ENCODE assay signal across 1 cellular context in the genomic region with DNA sequence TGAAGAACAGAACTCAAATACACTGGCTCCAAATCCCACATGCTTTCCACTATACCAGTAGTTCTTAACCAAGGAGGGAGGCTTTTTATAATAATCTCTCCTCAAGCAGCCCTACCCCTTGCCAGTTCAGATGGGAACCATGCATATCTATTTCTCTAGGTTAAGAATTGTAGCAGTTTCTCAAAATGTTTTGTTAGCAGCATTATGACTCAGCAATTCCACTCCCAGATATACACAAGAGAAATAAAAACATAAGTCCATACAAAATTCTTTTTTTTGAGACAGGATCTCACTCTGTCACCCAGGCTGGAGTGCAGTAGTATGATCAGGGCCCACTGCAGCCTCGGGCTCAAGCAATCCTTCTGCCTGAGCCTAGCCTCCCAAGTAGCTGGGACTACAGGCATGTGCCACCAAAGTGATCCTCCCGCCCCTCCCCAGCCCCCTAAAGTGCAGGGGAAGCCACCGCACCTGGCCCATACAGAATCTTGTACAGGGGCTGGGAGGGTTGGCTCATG.
TF ChIP-seq lines count a peak whose summit lies in the region.

No MANE protein-coding gene starts in this region.

TF ChIP-seq in K562, 482 proteins besides CTCF, POLR2A, EP300 and RAD21 (continued from another document and continues in another):
- TF ChIP-seq PTTG1 (tag; IDR thresholded peaks at IDR 0.05; ENCODE audit: low read depth): no peak
- TF ChIP-seq XRCC5 (IDR thresholded peaks at IDR 0.05; ENCODE audit: low read depth, low read length): no peak
- TF ChIP-seq, protein P1, sequence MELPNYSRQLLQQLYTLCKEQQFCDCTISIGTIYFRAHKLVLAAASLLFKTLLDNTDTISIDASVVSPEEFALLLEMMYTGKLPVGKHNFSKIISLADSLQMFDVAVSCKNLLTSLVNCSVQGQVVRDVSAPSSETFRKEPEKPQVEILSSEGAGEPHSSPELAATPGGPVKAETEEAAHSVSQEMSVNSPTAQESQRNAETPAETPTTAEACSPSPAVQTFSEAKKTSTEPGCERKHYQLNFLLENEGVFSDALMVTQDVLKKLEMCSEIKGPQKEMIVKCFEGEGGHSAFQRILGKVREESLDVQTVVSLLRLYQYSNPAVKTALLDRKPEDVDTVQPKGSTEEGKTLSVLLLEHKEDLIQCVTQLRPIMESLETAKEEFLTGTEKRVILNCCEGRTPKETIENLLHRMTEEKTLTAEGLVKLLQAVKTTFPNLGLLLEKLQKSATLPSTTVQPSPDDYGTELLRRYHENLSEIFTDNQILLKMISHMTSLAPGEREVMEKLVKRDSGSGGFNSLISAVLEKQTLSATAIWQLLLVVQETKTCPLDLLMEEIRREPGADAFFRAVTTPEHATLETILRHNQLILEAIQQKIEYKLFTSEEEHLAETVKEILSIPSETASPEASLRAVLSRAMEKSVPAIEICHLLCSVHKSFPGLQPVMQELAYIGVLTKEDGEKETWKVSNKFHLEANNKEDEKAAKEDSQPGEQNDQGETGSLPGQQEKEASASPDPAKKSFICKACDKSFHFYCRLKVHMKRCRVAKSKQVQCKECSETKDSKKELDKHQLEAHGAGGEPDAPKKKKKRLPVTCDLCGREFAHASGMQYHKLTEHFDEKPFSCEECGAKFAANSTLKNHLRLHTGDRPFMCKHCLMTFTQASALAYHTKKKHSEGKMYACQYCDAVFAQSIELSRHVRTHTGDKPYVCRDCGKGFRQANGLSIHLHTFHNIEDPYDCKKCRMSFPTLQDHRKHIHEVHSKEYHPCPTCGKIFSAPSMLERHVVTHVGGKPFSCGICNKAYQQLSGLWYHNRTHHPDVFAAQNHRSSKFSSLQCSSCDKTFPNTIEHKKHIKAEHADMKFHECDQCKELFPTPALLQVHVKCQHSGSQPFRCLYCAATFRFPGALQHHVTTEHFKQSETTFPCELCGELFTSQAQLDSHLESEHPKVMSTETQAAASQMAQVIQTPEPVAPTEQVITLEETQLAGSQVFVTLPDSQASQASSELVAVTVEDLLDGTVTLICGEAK (IDR thresholded peaks at IDR 0.05): no peak
- TF ChIP-seq, protein P1 (CRISPR knock-in tag; IDR thresholded peaks at IDR 0.05): no peak
- TF ChIP-seq, protein P2, sequence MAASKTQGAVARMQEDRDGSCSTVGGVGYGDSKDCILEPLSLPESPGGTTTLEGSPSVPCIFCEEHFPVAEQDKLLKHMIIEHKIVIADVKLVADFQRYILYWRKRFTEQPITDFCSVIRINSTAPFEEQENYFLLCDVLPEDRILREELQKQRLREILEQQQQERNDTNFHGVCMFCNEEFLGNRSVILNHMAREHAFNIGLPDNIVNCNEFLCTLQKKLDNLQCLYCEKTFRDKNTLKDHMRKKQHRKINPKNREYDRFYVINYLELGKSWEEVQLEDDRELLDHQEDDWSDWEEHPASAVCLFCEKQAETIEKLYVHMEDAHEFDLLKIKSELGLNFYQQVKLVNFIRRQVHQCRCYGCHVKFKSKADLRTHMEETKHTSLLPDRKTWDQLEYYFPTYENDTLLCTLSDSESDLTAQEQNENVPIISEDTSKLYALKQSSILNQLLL (CRISPR knock-in tag; IDR thresholded peaks at IDR 0.05; ENCODE audit: borderline replicate concordance): no peak
- TF ChIP-seq ILF3 (IDR thresholded peaks at IDR 0.05; ENCODE audit: borderline replicate concordance): no peak
- TF ChIP-seq, protein P3, sequence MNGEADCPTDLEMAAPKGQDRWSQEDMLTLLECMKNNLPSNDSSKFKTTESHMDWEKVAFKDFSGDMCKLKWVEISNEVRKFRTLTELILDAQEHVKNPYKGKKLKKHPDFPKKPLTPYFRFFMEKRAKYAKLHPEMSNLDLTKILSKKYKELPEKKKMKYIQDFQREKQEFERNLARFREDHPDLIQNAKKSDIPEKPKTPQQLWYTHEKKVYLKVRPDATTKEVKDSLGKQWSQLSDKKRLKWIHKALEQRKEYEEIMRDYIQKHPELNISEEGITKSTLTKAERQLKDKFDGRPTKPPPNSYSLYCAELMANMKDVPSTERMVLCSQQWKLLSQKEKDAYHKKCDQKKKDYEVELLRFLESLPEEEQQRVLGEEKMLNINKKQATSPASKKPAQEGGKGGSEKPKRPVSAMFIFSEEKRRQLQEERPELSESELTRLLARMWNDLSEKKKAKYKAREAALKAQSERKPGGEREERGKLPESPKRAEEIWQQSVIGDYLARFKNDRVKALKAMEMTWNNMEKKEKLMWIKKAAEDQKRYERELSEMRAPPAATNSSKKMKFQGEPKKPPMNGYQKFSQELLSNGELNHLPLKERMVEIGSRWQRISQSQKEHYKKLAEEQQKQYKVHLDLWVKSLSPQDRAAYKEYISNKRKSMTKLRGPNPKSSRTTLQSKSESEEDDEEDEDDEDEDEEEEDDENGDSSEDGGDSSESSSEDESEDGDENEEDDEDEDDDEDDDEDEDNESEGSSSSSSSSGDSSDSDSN (IDR thresholded peaks at IDR 0.05; ENCODE audit: borderline replicate concordance in 1 of 2, low read depth in 2 of 2, low read length in 2 of 2): no peak
- TF ChIP-seq, protein P4, sequence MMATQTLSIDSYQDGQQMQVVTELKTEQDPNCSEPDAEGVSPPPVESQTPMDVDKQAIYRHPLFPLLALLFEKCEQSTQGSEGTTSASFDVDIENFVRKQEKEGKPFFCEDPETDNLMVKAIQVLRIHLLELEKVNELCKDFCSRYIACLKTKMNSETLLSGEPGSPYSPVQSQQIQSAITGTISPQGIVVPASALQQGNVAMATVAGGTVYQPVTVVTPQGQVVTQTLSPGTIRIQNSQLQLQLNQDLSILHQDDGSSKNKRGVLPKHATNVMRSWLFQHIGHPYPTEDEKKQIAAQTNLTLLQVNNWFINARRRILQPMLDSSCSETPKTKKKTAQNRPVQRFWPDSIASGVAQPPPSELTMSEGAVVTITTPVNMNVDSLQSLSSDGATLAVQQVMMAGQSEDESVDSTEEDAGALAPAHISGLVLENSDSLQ (IDR thresholded peaks at IDR 0.05): no peak
- TF ChIP-seq, protein P5, sequence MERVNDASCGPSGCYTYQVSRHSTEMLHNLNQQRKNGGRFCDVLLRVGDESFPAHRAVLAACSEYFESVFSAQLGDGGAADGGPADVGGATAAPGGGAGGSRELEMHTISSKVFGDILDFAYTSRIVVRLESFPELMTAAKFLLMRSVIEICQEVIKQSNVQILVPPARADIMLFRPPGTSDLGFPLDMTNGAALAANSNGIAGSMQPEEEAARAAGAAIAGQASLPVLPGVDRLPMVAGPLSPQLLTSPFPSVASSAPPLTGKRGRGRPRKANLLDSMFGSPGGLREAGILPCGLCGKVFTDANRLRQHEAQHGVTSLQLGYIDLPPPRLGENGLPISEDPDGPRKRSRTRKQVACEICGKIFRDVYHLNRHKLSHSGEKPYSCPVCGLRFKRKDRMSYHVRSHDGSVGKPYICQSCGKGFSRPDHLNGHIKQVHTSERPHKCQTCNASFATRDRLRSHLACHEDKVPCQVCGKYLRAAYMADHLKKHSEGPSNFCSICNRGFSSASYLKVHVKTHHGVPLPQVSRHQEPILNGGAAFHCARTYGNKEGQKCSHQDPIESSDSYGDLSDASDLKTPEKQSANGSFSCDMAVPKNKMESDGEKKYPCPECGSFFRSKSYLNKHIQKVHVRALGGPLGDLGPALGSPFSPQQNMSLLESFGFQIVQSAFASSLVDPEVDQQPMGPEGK (CRISPR knock-in tag; IDR thresholded peaks at IDR 0.05; ENCODE audit: borderline replicate concordance): no peak
- TF ChIP-seq, protein P6, sequence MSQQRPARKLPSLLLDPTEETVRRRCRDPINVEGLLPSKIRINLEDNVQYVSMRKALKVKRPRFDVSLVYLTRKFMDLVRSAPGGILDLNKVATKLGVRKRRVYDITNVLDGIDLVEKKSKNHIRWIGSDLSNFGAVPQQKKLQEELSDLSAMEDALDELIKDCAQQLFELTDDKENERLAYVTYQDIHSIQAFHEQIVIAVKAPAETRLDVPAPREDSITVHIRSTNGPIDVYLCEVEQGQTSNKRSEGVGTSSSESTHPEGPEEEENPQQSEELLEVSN (IDR thresholded peaks at IDR 0.05; ENCODE audit: borderline replicate concordance in 1 of 2, extremely low read depth in 1 of 2, insufficient read depth in 1 of 2, insufficient read length in 1 of 2, low read depth in 1 of 2, low read length in 1 of 2, poor library complexity in 1 of 2, severe bottlenecking in 1 of 2): peak in 1 of 2 experiments; percentile 11
- TF ChIP-seq ASH1L (IDR thresholded peaks at IDR 0.05; ENCODE audit: borderline replicate concordance, low read depth, partially characterized antibody): no peak
- no peak for TF ChIP-seq RHOXF2B (CRISPR knock-in tag; conservative IDR thresholded peaks at IDR 0.05)
- TF ChIP-seq, protein P7, sequence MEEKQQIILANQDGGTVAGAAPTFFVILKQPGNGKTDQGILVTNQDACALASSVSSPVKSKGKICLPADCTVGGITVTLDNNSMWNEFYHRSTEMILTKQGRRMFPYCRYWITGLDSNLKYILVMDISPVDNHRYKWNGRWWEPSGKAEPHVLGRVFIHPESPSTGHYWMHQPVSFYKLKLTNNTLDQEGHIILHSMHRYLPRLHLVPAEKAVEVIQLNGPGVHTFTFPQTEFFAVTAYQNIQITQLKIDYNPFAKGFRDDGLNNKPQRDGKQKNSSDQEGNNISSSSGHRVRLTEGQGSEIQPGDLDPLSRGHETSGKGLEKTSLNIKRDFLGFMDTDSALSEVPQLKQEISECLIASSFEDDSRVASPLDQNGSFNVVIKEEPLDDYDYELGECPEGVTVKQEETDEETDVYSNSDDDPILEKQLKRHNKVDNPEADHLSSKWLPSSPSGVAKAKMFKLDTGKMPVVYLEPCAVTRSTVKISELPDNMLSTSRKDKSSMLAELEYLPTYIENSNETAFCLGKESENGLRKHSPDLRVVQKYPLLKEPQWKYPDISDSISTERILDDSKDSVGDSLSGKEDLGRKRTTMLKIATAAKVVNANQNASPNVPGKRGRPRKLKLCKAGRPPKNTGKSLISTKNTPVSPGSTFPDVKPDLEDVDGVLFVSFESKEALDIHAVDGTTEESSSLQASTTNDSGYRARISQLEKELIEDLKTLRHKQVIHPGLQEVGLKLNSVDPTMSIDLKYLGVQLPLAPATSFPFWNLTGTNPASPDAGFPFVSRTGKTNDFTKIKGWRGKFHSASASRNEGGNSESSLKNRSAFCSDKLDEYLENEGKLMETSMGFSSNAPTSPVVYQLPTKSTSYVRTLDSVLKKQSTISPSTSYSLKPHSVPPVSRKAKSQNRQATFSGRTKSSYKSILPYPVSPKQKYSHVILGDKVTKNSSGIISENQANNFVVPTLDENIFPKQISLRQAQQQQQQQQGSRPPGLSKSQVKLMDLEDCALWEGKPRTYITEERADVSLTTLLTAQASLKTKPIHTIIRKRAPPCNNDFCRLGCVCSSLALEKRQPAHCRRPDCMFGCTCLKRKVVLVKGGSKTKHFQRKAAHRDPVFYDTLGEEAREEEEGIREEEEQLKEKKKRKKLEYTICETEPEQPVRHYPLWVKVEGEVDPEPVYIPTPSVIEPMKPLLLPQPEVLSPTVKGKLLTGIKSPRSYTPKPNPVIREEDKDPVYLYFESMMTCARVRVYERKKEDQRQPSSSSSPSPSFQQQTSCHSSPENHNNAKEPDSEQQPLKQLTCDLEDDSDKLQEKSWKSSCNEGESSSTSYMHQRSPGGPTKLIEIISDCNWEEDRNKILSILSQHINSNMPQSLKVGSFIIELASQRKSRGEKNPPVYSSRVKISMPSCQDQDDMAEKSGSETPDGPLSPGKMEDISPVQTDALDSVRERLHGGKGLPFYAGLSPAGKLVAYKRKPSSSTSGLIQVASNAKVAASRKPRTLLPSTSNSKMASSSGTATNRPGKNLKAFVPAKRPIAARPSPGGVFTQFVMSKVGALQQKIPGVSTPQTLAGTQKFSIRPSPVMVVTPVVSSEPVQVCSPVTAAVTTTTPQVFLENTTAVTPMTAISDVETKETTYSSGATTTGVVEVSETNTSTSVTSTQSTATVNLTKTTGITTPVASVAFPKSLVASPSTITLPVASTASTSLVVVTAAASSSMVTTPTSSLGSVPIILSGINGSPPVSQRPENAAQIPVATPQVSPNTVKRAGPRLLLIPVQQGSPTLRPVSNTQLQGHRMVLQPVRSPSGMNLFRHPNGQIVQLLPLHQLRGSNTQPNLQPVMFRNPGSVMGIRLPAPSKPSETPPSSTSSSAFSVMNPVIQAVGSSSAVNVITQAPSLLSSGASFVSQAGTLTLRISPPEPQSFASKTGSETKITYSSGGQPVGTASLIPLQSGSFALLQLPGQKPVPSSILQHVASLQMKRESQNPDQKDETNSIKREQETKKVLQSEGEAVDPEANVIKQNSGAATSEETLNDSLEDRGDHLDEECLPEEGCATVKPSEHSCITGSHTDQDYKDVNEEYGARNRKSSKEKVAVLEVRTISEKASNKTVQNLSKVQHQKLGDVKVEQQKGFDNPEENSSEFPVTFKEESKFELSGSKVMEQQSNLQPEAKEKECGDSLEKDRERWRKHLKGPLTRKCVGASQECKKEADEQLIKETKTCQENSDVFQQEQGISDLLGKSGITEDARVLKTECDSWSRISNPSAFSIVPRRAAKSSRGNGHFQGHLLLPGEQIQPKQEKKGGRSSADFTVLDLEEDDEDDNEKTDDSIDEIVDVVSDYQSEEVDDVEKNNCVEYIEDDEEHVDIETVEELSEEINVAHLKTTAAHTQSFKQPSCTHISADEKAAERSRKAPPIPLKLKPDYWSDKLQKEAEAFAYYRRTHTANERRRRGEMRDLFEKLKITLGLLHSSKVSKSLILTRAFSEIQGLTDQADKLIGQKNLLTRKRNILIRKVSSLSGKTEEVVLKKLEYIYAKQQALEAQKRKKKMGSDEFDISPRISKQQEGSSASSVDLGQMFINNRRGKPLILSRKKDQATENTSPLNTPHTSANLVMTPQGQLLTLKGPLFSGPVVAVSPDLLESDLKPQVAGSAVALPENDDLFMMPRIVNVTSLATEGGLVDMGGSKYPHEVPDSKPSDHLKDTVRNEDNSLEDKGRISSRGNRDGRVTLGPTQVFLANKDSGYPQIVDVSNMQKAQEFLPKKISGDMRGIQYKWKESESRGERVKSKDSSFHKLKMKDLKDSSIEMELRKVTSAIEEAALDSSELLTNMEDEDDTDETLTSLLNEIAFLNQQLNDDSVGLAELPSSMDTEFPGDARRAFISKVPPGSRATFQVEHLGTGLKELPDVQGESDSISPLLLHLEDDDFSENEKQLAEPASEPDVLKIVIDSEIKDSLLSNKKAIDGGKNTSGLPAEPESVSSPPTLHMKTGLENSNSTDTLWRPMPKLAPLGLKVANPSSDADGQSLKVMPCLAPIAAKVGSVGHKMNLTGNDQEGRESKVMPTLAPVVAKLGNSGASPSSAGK (IDR thresholded peaks at IDR 0.05): no peak
- TF ChIP-seq WHSC1 (IDR thresholded peaks at IDR 0.05; ENCODE audit: low read length): no peak
- TF ChIP-seq NFE2L1 (tag; IDR thresholded peaks at IDR 0.05; ENCODE audit: borderline replicate concordance, low read depth): peak; percentile 89
